Comparison of ENCODE assay signal across 12 cellular contexts in genomic region chr10:91206427-91206826, GRCh38.
DNase-seq lines count a peak whose midpoint lies in the region; ATAC-seq and TF ChIP-seq lines count a peak whose summit lies in the region.
"Had no signal": no experiment of that assay in that cellular context is flagged by ENCODE, and none has a peak within 500 bp of the region (broad histone marks: within the 10 kb centered on the region; RNA-seq: fewer than 3 reads in every experiment).

No MANE protein-coding gene starts in this region.

- no peak overlapping the region for H2AFZ ChIP-seq in MM.1S (ENCODE audit: low read length)

- H3K4me3 ChIP-seq in GM12865 (ENCODE audit: low read depth, low read length): no peak overlapping the region
- H3K4me3 ChIP-seq in MM.1S (ENCODE audit: low read length): no peak overlapping the region
- H3K4me3 ChIP-seq: MG63, pancreas had no signal

- peak overlapping the region in 1 of 2 donors; percentile 66 for H3K27ac Mint-ChIP-seq in effector memory CD8-positive, alpha-beta T cell
- H3K27ac Mint-ChIP-seq: activated T-helper 1 cell treated with anti-CD3 and anti-CD28 coated beads, Interleukin-12 subunit alpha, Interleukin-12 subunit beta, Interleukin-2, Interleukin-4 antibody, amounts not matched to agents 30 ng/mL and 10 ng/mL and 1 ng/mL, durations not matched to agents 14 hours and 24 hours and 36 hours had no signal

- peaks cover 35% of the 10 kb centered on the region for H3K4me1 ChIP-seq in MM.1S (ENCODE audit: low read length)

- no peaks in the 10 kb centered on the region for H4K20me1 ChIP-seq in MM.1S (ENCODE audit: insufficient read depth, low read length)

- no peaks in the 10 kb centered on the region for H3K27me3 Mint-ChIP-seq in effector memory CD8-positive, alpha-beta T cell

- H3K9me3 Mint-ChIP-seq in effector memory CD8-positive, alpha-beta T cell: no peaks in the 10 kb centered on the region
- H3K9me3 Mint-ChIP-seq: activated T-helper 1 cell treated with anti-CD3 and anti-CD28 coated beads, Interleukin-12 subunit alpha, Interleukin-12 subunit beta, Interleukin-2, Interleukin-4 antibody, amounts not matched to agents 30 ng/mL and 10 ng/mL and 1 ng/mL, durations not matched to agents 14 hours and 24 hours and 36 hours had no signal

- peaks cover 64% of the 10 kb centered on the region for H3K79me2 ChIP-seq in MM.1S (ENCODE audit: low read length)

- H3K9ac ChIP-seq in MM.1S (ENCODE audit: low read length): no peak overlapping the region

- DNase-seq in GM12865 (ENCODE audit: low read depth) (peak; percentile 47), DMS53 (lab: John Stamatoyannopoulos, UW) (no peak), MM.1S (no peak), Ammon's horn (ENCODE audit: low spot score) (no peak)
- DNase-seq in effector memory CD8-positive, alpha-beta T cell: no peak
- DNase-seq: effector CD4-positive, alpha-beta T cell; MG63; pancreas had no signal

- H3K4me1 Mint-ChIP-seq in effector memory CD8-positive, alpha-beta T cell (ENCODE audit: low read depth in 2 of 2): peaks cover 48 to 53% of the 10 kb centered on the region in 2 donors

- H3K4me2 ChIP-seq in MM.1S (ENCODE audit: low read depth, low read length): no peak overlapping the region

- H3F3A ChIP-seq in MM.1S (ENCODE audit: insufficient read depth, low read length): peaks cover 17% of the 10 kb centered on the region

- ATAC-seq in GM19043 (IDR thresholded peaks at IDR 0.05; ENCODE audit: low read depth, unreplicated experiment) (peak; percentile 44), HG03378 (IDR thresholded peaks at IDR 0.05; ENCODE audit: unreplicated experiment) (peak; percentile 51), HG03196 (IDR thresholded peaks at IDR 0.05; ENCODE audit: unreplicated experiment) (no peak)
- ATAC-seq in effector memory CD8-positive, alpha-beta T cell (replicated peaks): peak; percentile 54
- ATAC-seq: pancreas had no signal

- no peaks in the 10 kb centered on the region for H3K27me3 ChIP-seq in MM.1S (replicated peaks; ENCODE audit: insufficient read depth, low read length)
- H3K27me3 ChIP-seq: MG63, pancreas had no signal

- no peaks in the 10 kb centered on the region for H3K9me3 ChIP-seq in MM.1S (replicated peaks; ENCODE audit: insufficient read depth, low read length)
- H3K9me3 ChIP-seq: MG63, pancreas had no signal

- peaks cover 8% of the 10 kb centered on the region for H3K36me3 Mint-ChIP-seq in effector memory CD8-positive, alpha-beta T cell (ENCODE audit: insufficient read depth)

- peak overlapping the region in 1 of 2 donors; percentile 32 for H3K4me3 Mint-ChIP-seq in effector memory CD8-positive, alpha-beta T cell
- H3K4me3 Mint-ChIP-seq: activated T-helper 1 cell treated with anti-CD3 and anti-CD28 coated beads, Interleukin-12 subunit alpha, Interleukin-12 subunit beta, Interleukin-2, Interleukin-4 antibody, amounts not matched to agents 30 ng/mL and 10 ng/mL and 1 ng/mL, durations not matched to agents 14 hours and 24 hours and 36 hours had no signal

- H3K36me3 ChIP-seq in MM.1S (replicated peaks; ENCODE audit: insufficient read depth, low read length): no peaks in the 10 kb centered on the region
- H3K36me3 ChIP-seq: MG63, pancreas had no signal

- TF ChIP-seq CTCF in GM12865 (IDR thresholded peaks at IDR 0.05; ENCODE audit: insufficient read depth, low read depth, low read length, missing control alignments) (no peak), MM.1S (IDR thresholded peaks at IDR 0.05; ENCODE audit: low read length) (no peak)

- H3K9me2 ChIP-seq in MM.1S (replicated peaks; ENCODE audit: insufficient read depth, low read length): no peaks in the 10 kb centered on the region

- no peak overlapping the region for H3K27ac ChIP-seq in MM.1S (ENCODE audit: low read length)
- H3K27ac ChIP-seq: pancreas had no signal
